In genomic region chr17:1473841-1474240, GRCh38 we compare ENCODE assay signal across 16 cellular contexts. TPM values are rescaled to one million over a fixed set of nuclear protein-coding genes. Genes with fewer than 3 reads are reported as not detected.
DNase-seq lines count a peak whose midpoint lies in the region; ATAC-seq, FAIRE-seq and TF ChIP-seq lines count a peak whose summit lies in the region.
"Had no signal": no experiment of that assay in that cellular context is flagged by ENCODE, and none has a peak within 500 bp of the region (broad histone marks: within the 10 kb centered on the region; RNA-seq: fewer than 3 reads in every experiment).

No MANE protein-coding gene starts in this region.

- H4K20me1 ChIP-seq in GM12878 (ENCODE audit: control insufficient read depth, insufficient read depth) (no peaks in the 10 kb centered on the region), Karpas-422 (ENCODE audit: insufficient read depth, low read depth, low read length) (no peaks in the 10 kb centered on the region)

- H3K4me1 ChIP-seq in GM12878 (ENCODE audit: control insufficient read depth, insufficient read depth, low read length) (peaks cover 27% of the 10 kb centered on the region), Karpas-422 (ENCODE audit: low read length) (peaks cover 14% of the 10 kb centered on the region)

- CTCF ChIA-PET in GM12878 (lab: Yijun Ruan, JAX) = interaction anchor here (2.0 to 2.7 kb wide), 2 partner anchors 42 to 108 kb away, joined by 13 to 14 read pairs; partner anchors contain the start of gene INPP5K

- no peaks in the 10 kb centered on the region; the same call in 2 of the 3 replicates for H3K9me3 ChIP-seq in GM12878 (replicated peaks; ENCODE audit: control insufficient read depth, insufficient read depth, low read length)
- H3K9me3 ChIP-seq in Karpas-422 (ENCODE audit: low read length) = no peaks in the 10 kb centered on the region
- H3K9me3 ChIP-seq: heart right ventricle had no signal

- RAD21 ChIA-PET in GM12878 (lab: Charles Lee; ENCODE audit: unreplicated experiment) = interaction anchor here (0.6 to 2.3 kb wide), 11 partner anchors 11 to 242 kb away, joined by 3 to 17 read pairs (median 5); no protein-coding TSS in a partner anchor

- POLR2A ChIA-PET in GM12878 (lab: Charles Lee) = interaction anchor here (0.6 to 3.2 kb wide), 8 partner anchors 10 to 706 kb away, joined by 3 to 22 read pairs (median 4); partner anchors contain the start of gene CRK

- H3K27me3 ChIP-seq in GM12878 (replicated peaks in 1 of 2; ENCODE audit: control insufficient read depth in 2 of 2, insufficient read depth in 2 of 2, low read length in 1 of 2) (no peaks in the 10 kb centered on the region), Karpas-422 (ENCODE audit: low read length) (no peaks in the 10 kb centered on the region)
- H3K27me3 ChIP-seq: heart right ventricle had no signal

- no peaks in the 10 kb centered on the region; the same call in 1 of the 2 replicates for H3K79me2 ChIP-seq in GM12878 (ENCODE audit: control insufficient read depth, insufficient read depth, low read length)
- no peaks in the 10 kb centered on the region for H3K79me2 ChIP-seq in Karpas-422 (ENCODE audit: low read length)

- no peak for TF ChIP-seq RAD21 in GM12878 (IDR thresholded peaks at IDR 0.05; ENCODE audit: insufficient read depth, low read depth, low read length)

- ATAC-seq in HG02798 (IDR thresholded peaks at IDR 0.05; ENCODE audit: poor library complexity, unreplicated experiment) (peak; percentile 48), GM12878 (peak; percentile 68), HG03097 (IDR thresholded peaks at IDR 0.05; ENCODE audit: low FRiP score, unreplicated experiment) (no peak)
- ATAC-seq: Panc1, right cardiac atrium had no signal

- H3K4me3 ChIP-seq in GM12878 (peak overlapping the region; percentile 53), Karpas-422 (ENCODE audit: low read length) (no peak overlapping the region)
- H3K4me3 ChIP-seq: heart right ventricle, K562 had no signal

- H3K9me2 ChIP-seq in Karpas-422 (replicated peaks; ENCODE audit: insufficient read depth, low read length) = no peaks in the 10 kb centered on the region

- no peak for TF ChIP-seq POLR2A in GM12878 (IDR thresholded peaks at IDR 0.05; ENCODE audit: low read depth, low read length)

- in situ Hi-C loops in GM12878 (cut with MboI) = no loop called here

- peak overlapping the region; percentile 23 for H3K4me2 ChIP-seq in GM12878 (ENCODE audit: control insufficient read depth, insufficient read depth)
- H3K4me2 ChIP-seq in Karpas-422 (ENCODE audit: low read depth, low read length, poor library complexity, severe bottlenecking) = no peak overlapping the region

- H3K27ac ChIP-seq in GM12878 (ENCODE audit: control insufficient read depth, insufficient read depth) (peak overlapping the region; percentile 17; the same call in 1 of the 2 replicates), Karpas-422 (ENCODE audit: low read length) (no peak overlapping the region)

- intact Hi-C loops in GM12878 (cut with micrococcal nuclease; ENCODE audit: unreplicated experiment) = no loop called here

- BruUV-seq in GM12878 (replicated peaks; lab: Mats Ljungman, UMichigan) = no TSS peak

- H2AFZ ChIP-seq in GM12878 (ENCODE audit: control insufficient read depth, low read depth, low read length) (no peak overlapping the region), Karpas-422 (ENCODE audit: low read length) (no peak overlapping the region)

- no peak for TF ChIP-seq CTCF in GM12878 (IDR thresholded peaks at IDR 0.05 in 2 of 3, conservative IDR thresholded peaks at IDR 0.05 in 1 of 3; ENCODE audit: control insufficient read depth in 2 of 3, extremely low read depth in 1 of 3, insufficient read depth in 1 of 3, low read depth in 3 of 3, low read length in 3 of 3)

- WGBS in GM12878 (ENCODE audit: insufficient coverage, insufficient replicate concordance, low lambda C conversion rate, missing lambda C conversion rate) = 6% methylated on average over 10 of the region's 10 CpGs

- SMC1A ChIA-PET in GM12878 (lab: Charles Lee; ENCODE audit: uncharacterized antibody, unreplicated experiment) = interaction anchor here (1.0 to 2.2 kb wide), 8 partner anchors 11 to 112 kb away, joined by 3 to 10 read pairs (median 4); partner anchors contain the start of gene INPP5K

- TF ChIP-seq EP300 in GM12878 (IDR thresholded peaks at IDR 0.05; ENCODE audit: borderline replicate concordance in 1 of 2, control insufficient read depth in 1 of 2, low read depth in 2 of 2, low read length in 2 of 2) = peak in 1 of 2 experiments; percentile 43; a peak in 1 of 4 replicates

- H3K9ac ChIP-seq in GM12878 (ENCODE audit: control insufficient read depth, insufficient read depth, low read length) = peak overlapping the region; percentile 35; the same call in 1 of the 2 replicates
- no peak overlapping the region for H3K9ac ChIP-seq in Karpas-422 (ENCODE audit: low read length)

- H3K36me3 ChIP-seq in GM12878 (ENCODE audit: control insufficient read depth in 2 of 2, insufficient read depth in 2 of 2, low read length in 1 of 2) = peaks cover 3 to 21% of the 10 kb centered on the region in 2 experiments
- H3K36me3 ChIP-seq in Karpas-422 (ENCODE audit: insufficient read depth, low read length) = no peaks in the 10 kb centered on the region

- FAIRE-seq in GM12878 (lab: Jason Lieb, UNC) = peak; percentile 41
- FAIRE-seq: A204.1, K562 had no signal

- peak; percentile 47 to 51 for DNase-seq in activated CD4-positive, alpha-beta T cell treated with anti-CD3 and anti-CD28 coated beads for 4 hours
- DNase-seq in activated CD4-positive, alpha-beta T cell treated with anti-CD3 and anti-CD28 coated beads for 1 hour = no peak
- DNase-seq in GM12878 (ENCODE audit: low read depth, low spot score) (peak; percentile 47), putamen (ENCODE audit: low spot score) (peak; percentile 66), NOMO-1 (lab: John Stamatoyannopoulos, UW; ENCODE audit: unreplicated experiment in 2 of 2) (no peak), Karpas-422 (no peak)
- DNase-seq: erythroblast, heart right ventricle, NCI-H1436, NCI-H510A, right cardiac atrium had no signal

RNA-seq across cellular contexts. Expression of gene CRK, which starts 17.8 kb away (rescaled TPM):
- 23.8 and 24.9 TPM in 2 replicates for total RNA-seq in GM12878 (2013; cell fraction: nucleolus; rRNA removed)
- 21.2 and 24.0 TPM in 2 replicates for total RNA-seq in GM12878 (2014; rRNA removed)
- 20.6 and 21.3 TPM in 2 replicates for total RNA-seq in GM12878 (2014; rRNA removed; fragmentation: Illumina TruSeq; extraction: Trizol)
- total RNA-seq in GM12878 (2021) = 20.4 and 21.1 TPM in 2 replicates
- polyA plus RNA-seq in GM12878 (2011; ENCODE audit: low read depth) = 4.2 TPM
- 23.8 and 26.8 TPM in 2 replicates for polyA plus RNA-seq in GM12878 (2011; rRNA removed)
- polyA plus RNA-seq in GM12878 (2011; cell fraction: cytosol; rRNA removed) = 14.6 and 15.0 TPM in 2 replicates
- 5.2 and 8.8 TPM in 2 replicates for polyA plus RNA-seq in GM12878 (2011; cell fraction: nucleus; rRNA removed)
- 5.6 and 8.6 TPM in 2 replicates for polyA plus RNA-seq in GM12878 (2012)
- polyA plus RNA-seq in GM12878 (2014; fragmentation: Illumina TruSeq; extraction: Trizol) = 19.9 and 21.8 TPM in 2 replicates
- 10 to 100 TPM; 11.1 to 11.3 TPM for polyA plus RNA-seq in GM12878 (2014; fragmentation: Nextera tagmentation; extraction: Ambion mirVana)
- polyA plus RNA-seq in GM12878 (2014; rRNA removed) = 18.3 and 19.7 TPM in 2 replicates
- polyA plus RNA-seq in GM12878 (2016; fragmentation: Nextera tagmentation; extraction: Ambion mirVana) = 10 to 100 TPM; 17.7 to 21.7 TPM
- polyA minus RNA-seq in GM12878 (2011; rRNA and poly(A)+ RNA removed) = 22.0 and 30.1 TPM in 2 replicates
- 7.9 and 8.0 TPM in 2 replicates for polyA minus RNA-seq in GM12878 (2011; cell fraction: cytosol; rRNA and poly(A)+ RNA removed)
- 4.1 and 8.1 TPM in 2 replicates for polyA minus RNA-seq in GM12878 (2011; cell fraction: nucleus; rRNA and poly(A)+ RNA removed)
- total RNA-seq in Karpas-422 (2014; rRNA removed; shearing (Covaris generic); ENCODE audit: low replicate concordance) = 14.1 and 19.5 TPM in 2 replicates

RNA-seq across cellular contexts. Expression of gene MYO1C, which starts 18.6 kb away (rescaled TPM):
- total RNA-seq in GM12878 (2013; cell fraction: nucleolus; rRNA removed) = 95.5 and 115 TPM in 2 replicates
- total RNA-seq in GM12878 (2014; rRNA removed) (32.4 and 40.4 TPM in 2 replicates), GM12878 (2014; rRNA removed; fragmentation: Illumina TruSeq; extraction: Trizol) (23.7 and 26.1 TPM in 2 replicates), GM12878 (2021) (92.0 and 93.4 TPM in 2 replicates)
- 59.3 TPM for polyA plus RNA-seq in GM12878 (2011; ENCODE audit: low read depth)
- polyA plus RNA-seq in GM12878 (2011; rRNA removed) (26.0 and 54.0 TPM in 2 replicates), GM12878 (2014; fragmentation: Illumina TruSeq; extraction: Trizol) (26.3 and 39.5 TPM in 2 replicates), GM12878 (2014; fragmentation: Nextera tagmentation; extraction: Ambion mirVana) (1 to 10 TPM; 1.2 to 3.6 TPM), GM12878 (2014; rRNA removed) (51.1 and 59.3 TPM in 2 replicates), GM12878 (2016; fragmentation: Nextera tagmentation; extraction: Ambion mirVana) (10 to 100 TPM; 32.1 to 33.6 TPM)
- 42.2 and 49.6 TPM in 2 replicates for polyA plus RNA-seq in GM12878 (2011; cell fraction: cytosol; rRNA removed)
- polyA plus RNA-seq in GM12878 (2011; cell fraction: nucleus; rRNA removed) = 105 and 115 TPM in 2 replicates
- polyA plus RNA-seq in GM12878 (2012) = 58.9 and 78.3 TPM in 2 replicates
- 112 and 124 TPM in 2 replicates for polyA minus RNA-seq in GM12878 (2011; rRNA and poly(A)+ RNA removed)
- polyA minus RNA-seq in GM12878 (2011; cell fraction: cytosol; rRNA and poly(A)+ RNA removed) = 23.8 and 35.1 TPM in 2 replicates
- 52.8 and 76.2 TPM in 2 replicates for polyA minus RNA-seq in GM12878 (2011; cell fraction: nucleus; rRNA and poly(A)+ RNA removed)
- 14.7 and 20.5 TPM in 2 replicates for total RNA-seq in Karpas-422 (2014; rRNA removed; shearing (Covaris generic); ENCODE audit: low replicate concordance)

RNA-seq across cellular contexts. Expression of gene INPP5K, which starts 42.6 kb away (rescaled TPM):
- total RNA-seq in GM12878 (2013; cell fraction: nucleolus; rRNA removed) = 15.8 and 18.2 TPM in 2 replicates
- 28.9 and 33.9 TPM in 2 replicates for total RNA-seq in GM12878 (2014; rRNA removed)
- total RNA-seq in GM12878 (2014; rRNA removed; fragmentation: Illumina TruSeq; extraction: Trizol) = 11.1 and 11.7 TPM in 2 replicates
- total RNA-seq in GM12878 (2021) = 20.5 and 23.1 TPM in 2 replicates
- polyA plus RNA-seq in GM12878 (2011; ENCODE audit: low read depth) = 20.9 TPM
- 22.4 and 29.0 TPM in 2 replicates for polyA plus RNA-seq in GM12878 (2011; rRNA removed)
- 25.8 and 27.6 TPM in 2 replicates for polyA plus RNA-seq in GM12878 (2011; cell fraction: cytosol; rRNA removed)
- 37.6 and 47.7 TPM in 2 replicates for polyA plus RNA-seq in GM12878 (2011; cell fraction: nucleus; rRNA removed)
- 17.1 and 22.6 TPM in 2 replicates for polyA plus RNA-seq in GM12878 (2012)
- 16.3 and 16.4 TPM in 2 replicates for polyA plus RNA-seq in GM12878 (2014; fragmentation: Illumina TruSeq; extraction: Trizol)
- 1 to 10 TPM in 1 of 2 experiments, under 1 TPM in 1; 0.58 to 1.5 TPM for polyA plus RNA-seq in GM12878 (2014; fragmentation: Nextera tagmentation; extraction: Ambion mirVana)
- polyA plus RNA-seq in GM12878 (2014; rRNA removed) = 38.9 and 41.2 TPM in 2 replicates
- polyA plus RNA-seq in GM12878 (2016; fragmentation: Nextera tagmentation; extraction: Ambion mirVana) = 10 to 100 TPM; 23.6 to 26.7 TPM
- polyA minus RNA-seq in GM12878 (2011; rRNA and poly(A)+ RNA removed) = 34.2 and 37.1 TPM in 2 replicates
- polyA minus RNA-seq in GM12878 (2011; cell fraction: cytosol; rRNA and poly(A)+ RNA removed) = 11.6 and 18.7 TPM in 2 replicates
- 16.7 and 31.7 TPM in 2 replicates for polyA minus RNA-seq in GM12878 (2011; cell fraction: nucleus; rRNA and poly(A)+ RNA removed)
- 61.7 and 102 TPM in 2 replicates for total RNA-seq in Karpas-422 (2014; rRNA removed; shearing (Covaris generic); ENCODE audit: low replicate concordance)

Comparison
In these comparisons a context has a peak if more than half of its experiments do, and no peak if none do; other contexts are left out.
1. DNase-seq: peak in activated CD4-positive, alpha-beta T cell treated with anti-CD3 and anti-CD28 coated beads for 4 hours (2 of 2), GM12878 (single experiment) and putamen (single experiment); none in activated CD4-positive, alpha-beta T cell treated with anti-CD3 and anti-CD28 coated beads for 1 hour (single experiment), NOMO-1 (0 of 2) and Karpas-422 (single experiment).